21 cellular contexts compared by ENCODE assay signal in genomic region chr1:112074711-112075110, GRCh38.
"Had no signal": no experiment of that assay in that cellular context is flagged by ENCODE, and none has a peak within 500 bp of the region (broad histone marks: within the 10 kb centered on the region; RNA-seq: fewer than 3 reads in every experiment).

No MANE protein-coding gene starts in this region.

- ATAC-seq: left lobe of liver; left ventricle myocardium superior; lower lobe of right lung; naive thymus-derived CD8-positive, alpha-beta T cell; pancreas; psoas muscle; sciatic nerve; stimulated activated naive B cell treated with anti-CD40 and anti-IgM and Interleukin-4, amounts not matched to agents 10 μg/mL and 1 μg/mL and 100 μg/mL, for 72 hours; stimulated activated naive CD8-positive, alpha-beta T cell treated with anti-CD3 and anti-CD28 coated beads, Interleukin-15, Interleukin-2, amounts not matched to agents 100 U/mL and 50 U/mL, for 24 hours had no signal

- DNase-seq: islet precursor cell; left ventricle myocardium superior; lower lobe of right lung; mammary epithelial cell; mesenchymal stem cell; naive thymus-derived CD8-positive, alpha-beta T cell; pancreas; psoas muscle; stimulated activated CD4-positive, alpha-beta T cell treated with anti-CD3 and anti-CD28 coated beads, Interleukin-12 subunit alpha, Interleukin-12 subunit beta, amount 100 ng/mL, for 4 hours; stimulated activated CD4-positive, alpha-beta T cell treated with anti-CD3 and anti-CD28 coated beads, Interleukin-15, amount 100 ng/mL, for 24 hours; stimulated activated CD4-positive, alpha-beta T cell treated with anti-CD3 and anti-CD28 coated beads, Interleukin-2, amount 100 ng/mL, for 24 hours; stimulated activated CD4-positive, alpha-beta T cell treated with anti-CD3 and anti-CD28 coated beads, Interleukin-4, amount 100 ng/mL, for 1 hour; stimulated activated naive B cell treated with anti-CD40 and anti-IgM and Interleukin-4, amounts not matched to agents 10 μg/mL and 1 μg/mL and 100 μg/mL, for 72 hours; stimulated activated naive CD8-positive, alpha-beta T cell treated with anti-CD3 and anti-CD28 coated beads, Interleukin-15, Interleukin-2, amounts not matched to agents 100 U/mL and 50 U/mL, for 24 hours; stomach; testis; thyroid gland; transverse colon; upper lobe of left lung had no signal
